1 cellular context compared by ENCODE assay signal in the genomic region with DNA sequence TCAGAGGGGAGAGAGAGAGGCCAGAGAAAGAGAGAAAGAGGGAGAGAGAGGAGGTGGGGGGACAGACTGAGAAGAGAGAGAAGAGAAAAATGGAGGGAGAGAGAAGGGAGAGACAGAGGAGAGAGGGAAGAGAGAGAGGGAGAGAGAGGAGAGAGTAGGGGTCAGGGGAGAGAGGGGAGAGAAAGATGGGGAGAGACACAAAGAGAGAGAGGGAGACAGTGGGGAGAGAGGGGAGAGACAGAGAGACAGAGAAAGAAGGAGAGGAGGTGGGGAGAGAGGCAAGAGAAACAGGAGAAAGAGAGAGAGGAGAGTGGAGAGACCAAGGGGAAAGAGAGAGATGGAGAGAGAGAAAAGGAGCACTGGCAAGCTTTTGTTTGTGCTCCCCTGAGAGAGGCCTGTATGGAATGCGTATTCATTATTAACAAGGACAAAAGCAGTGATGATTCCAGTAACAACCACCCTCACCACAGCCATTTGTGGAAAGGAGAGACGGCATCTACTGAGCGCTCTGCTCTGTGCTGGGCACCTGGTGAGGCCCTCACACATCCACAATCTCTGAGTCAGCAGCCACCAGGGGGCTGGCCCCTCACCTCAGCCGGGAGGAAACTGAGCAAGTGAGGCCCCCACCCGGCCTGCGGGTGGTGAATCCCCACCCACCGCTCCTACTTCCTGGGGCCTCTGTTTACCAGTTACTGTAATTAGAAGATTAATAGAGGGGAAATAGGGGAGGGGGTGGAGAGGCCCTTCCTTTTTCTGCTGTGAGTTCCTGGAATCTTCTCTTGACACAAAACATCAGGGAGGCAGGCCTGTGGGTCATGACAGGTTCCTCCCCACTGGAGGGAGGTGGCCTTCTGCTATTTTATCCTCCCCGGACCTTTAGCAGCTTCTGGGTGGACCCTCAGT.
TF ChIP-seq lines count a peak whose summit lies in the region.

No MANE protein-coding gene starts in this region.

TF ChIP-seq in K562, 482 proteins besides CTCF, POLR2A, EP300 and RAD21 (continued from another document and continues in another):
- TF ChIP-seq ZNF253 (CRISPR knock-in tag; conservative IDR thresholded peaks at IDR 0.05) (no peak), MAZ (CRISPR knock-in tag; conservative IDR thresholded peaks at IDR 0.05 in 1 of 2, IDR thresholded peaks at IDR 0.05 in 1 of 2) (peak in 1 of 2 experiments; percentile 56; a peak in 2 of 4 replicates), GTF2F1 (IDR thresholded peaks at IDR 0.05; ENCODE audit: low read depth, low read length) (no peak), KDM4B (IDR thresholded peaks at IDR 0.05; ENCODE audit: borderline replicate concordance in 2 of 2, low read depth in 1 of 2) (no peak), RBM15 (IDR thresholded peaks at IDR 0.05; ENCODE audit: insufficient read depth, low read length) (no peak), ZNF263 (CRISPR knock-in tag; IDR thresholded peaks at IDR 0.05; ENCODE audit: borderline replicate concordance) (0 out of 2 replicates have a peak, but pooled peaks have one; percentile 19), ZNF197 (CRISPR knock-in tag; IDR thresholded peaks at IDR 0.05; ENCODE audit: low read depth) (no peak), BHLHE40 (IDR thresholded peaks at IDR 0.05; ENCODE audit: low read length) (no peak), TCF3 (CRISPR knock-in tag; IDR thresholded peaks at IDR 0.05) (0 out of 2 replicates have a peak, but pooled peaks have one; percentile 5), POLR3G (IDR thresholded peaks at IDR 0.05; ENCODE audit: extremely low read depth, insufficient read length, insufficient replicate concordance) (no peak), HNRNPK (IDR thresholded peaks at IDR 0.05; ENCODE audit: low read depth, low read length, poor library complexity, severe bottlenecking) (no peak), KHSRP (IDR thresholded peaks at IDR 0.05) (no peak), MYNN (IDR thresholded peaks at IDR 0.05) (no peak), MYNN (CRISPR knock-in tag; IDR thresholded peaks at IDR 0.05) (no peak), TAF7 (tag; IDR thresholded peaks at IDR 0.05) (no peak; the same call in 1 of the 2 replicates), ZNF561 (CRISPR knock-in tag; conservative IDR thresholded peaks at IDR 0.05) (no peak), ZNF224 (CRISPR knock-in tag; IDR thresholded peaks at IDR 0.05) (no peak), MTA2 (IDR thresholded peaks at IDR 0.05; ENCODE audit: low read depth) (peak; percentile 62), ZNF41 (CRISPR knock-in tag; conservative IDR thresholded peaks at IDR 0.05) (no peak), CHCHD3 (CRISPR knock-in tag; IDR thresholded peaks at IDR 0.05) (no peak), MBD2 (IDR thresholded peaks at IDR 0.05; ENCODE audit: borderline replicate concordance, low read depth) (no peak), ZNF707 (CRISPR knock-in tag; conservative IDR thresholded peaks at IDR 0.05) (no peak), NFATC3 (IDR thresholded peaks at IDR 0.05) (peak; percentile 56; the same call in 1 of the 2 replicates), HMG20A (CRISPR knock-in tag; conservative IDR thresholded peaks at IDR 0.05) (no peak), DMBX1 (CRISPR knock-in tag; IDR thresholded peaks at IDR 0.05; ENCODE audit: borderline replicate concordance) (peak; percentile 28; the same call in 1 of the 2 replicates), CAMTA2 (CRISPR knock-in tag; conservative IDR thresholded peaks at IDR 0.05) (no peak), STAG1 (CRISPR knock-in tag; IDR thresholded peaks at IDR 0.05; ENCODE audit: borderline replicate concordance) (no peak), ARID1B (IDR thresholded peaks at IDR 0.05) (no peak), TCF7L2 (IDR thresholded peaks at IDR 0.05; ENCODE audit: low read depth, low read length) (no peak), KLF6 (CRISPR knock-in tag; IDR thresholded peaks at IDR 0.05; ENCODE audit: borderline replicate concordance) (no peak), ZNF695 (CRISPR knock-in tag; IDR thresholded peaks at IDR 0.05) (no peak), CBFA2T2 (conservative IDR thresholded peaks at IDR 0.05) (no peak), FOXK1 (CRISPR knock-in tag; IDR thresholded peaks at IDR 0.05; ENCODE audit: borderline replicate concordance) (no peak), GTF2A2 (tag; IDR thresholded peaks at IDR 0.05) (no peak), MCM3 (IDR thresholded peaks at IDR 0.05) (no peak), MIER1 (IDR thresholded peaks at IDR 0.05; ENCODE audit: low read depth) (peak; percentile 41; the same call in 1 of the 2 replicates), HNRNPUL1 (IDR thresholded peaks at IDR 0.05; ENCODE audit: low read length) (no peak), CBX1 (IDR thresholded peaks at IDR 0.05; ENCODE audit: low read depth) (no peak), TEAD4 (IDR thresholded peaks at IDR 0.05; ENCODE audit: low read length) (no peak), TEAD4 (CRISPR knock-in tag; IDR thresholded peaks at IDR 0.05; ENCODE audit: borderline replicate concordance) (no peak), EP400 (IDR thresholded peaks at IDR 0.05) (0 out of 2 replicates have a peak, but pooled peaks have one; percentile 16), YY1 (IDR thresholded peaks at IDR 0.05; ENCODE audit: borderline replicate concordance in 1 of 3, control insufficient read depth in 1 of 3, extremely low read depth in 1 of 3, insufficient read depth in 3 of 3, insufficient read length in 1 of 3, insufficient replicate concordance in 2 of 3, low read depth in 1 of 3, low read length in 2 of 3) (no peak), HIVEP1 (CRISPR knock-in tag; IDR thresholded peaks at IDR 0.05) (no peak), ZNF143 (CRISPR knock-in tag; IDR thresholded peaks at IDR 0.05) (no peak), ZFP36 (IDR thresholded peaks at IDR 0.05; ENCODE audit: low read depth, low read length, partially characterized antibody) (no peak)
- TF ChIP-seq, protein P1, sequence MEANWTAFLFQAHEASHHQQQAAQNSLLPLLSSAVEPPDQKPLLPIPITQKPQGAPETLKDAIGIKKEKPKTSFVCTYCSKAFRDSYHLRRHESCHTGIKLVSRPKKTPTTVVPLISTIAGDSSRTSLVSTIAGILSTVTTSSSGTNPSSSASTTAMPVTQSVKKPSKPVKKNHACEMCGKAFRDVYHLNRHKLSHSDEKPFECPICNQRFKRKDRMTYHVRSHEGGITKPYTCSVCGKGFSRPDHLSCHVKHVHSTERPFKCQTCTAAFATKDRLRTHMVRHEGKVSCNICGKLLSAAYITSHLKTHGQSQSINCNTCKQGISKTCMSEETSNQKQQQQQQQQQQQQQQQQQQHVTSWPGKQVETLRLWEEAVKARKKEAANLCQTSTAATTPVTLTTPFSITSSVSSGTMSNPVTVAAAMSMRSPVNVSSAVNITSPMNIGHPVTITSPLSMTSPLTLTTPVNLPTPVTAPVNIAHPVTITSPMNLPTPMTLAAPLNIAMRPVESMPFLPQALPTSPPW (CRISPR knock-in tag; IDR thresholded peaks at IDR 0.05) = no peak; the same call in 1 of the 2 replicates
- TF ChIP-seq, protein P2, sequence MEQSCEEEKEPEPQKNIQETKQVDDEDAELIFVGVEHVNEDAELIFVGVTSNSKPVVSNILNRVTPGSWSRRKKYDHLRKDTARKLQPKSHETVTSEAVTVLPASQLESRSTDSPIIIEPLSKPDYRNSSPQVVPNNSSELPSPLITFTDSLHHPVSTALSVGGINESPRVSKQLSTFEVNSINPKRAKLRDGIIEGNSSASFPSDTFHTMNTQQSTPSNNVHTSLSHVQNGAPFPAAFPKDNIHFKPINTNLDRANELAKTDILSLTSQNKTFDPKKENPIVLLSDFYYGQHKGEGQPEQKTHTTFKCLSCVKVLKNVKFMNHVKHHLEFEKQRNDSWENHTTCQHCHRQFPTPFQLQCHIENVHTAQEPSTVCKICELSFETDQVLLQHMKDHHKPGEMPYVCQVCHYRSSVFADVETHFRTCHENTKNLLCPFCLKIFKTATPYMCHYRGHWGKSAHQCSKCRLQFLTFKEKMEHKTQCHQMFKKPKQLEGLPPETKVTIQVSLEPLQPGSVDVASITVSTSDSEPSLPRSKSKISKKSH (CRISPR knock-in tag; IDR thresholded peaks at IDR 0.05) = no peak
- TF ChIP-seq, protein P3, sequence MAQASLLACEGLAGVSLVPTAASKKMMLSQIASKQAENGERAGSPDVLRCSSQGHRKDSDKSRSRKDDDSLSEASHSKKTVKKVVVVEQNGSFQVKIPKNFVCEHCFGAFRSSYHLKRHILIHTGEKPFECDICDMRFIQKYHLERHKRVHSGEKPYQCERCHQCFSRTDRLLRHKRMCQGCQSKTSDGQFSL (CRISPR knock-in tag; IDR thresholded peaks at IDR 0.05) = no peak
- TF ChIP-seq, protein P3 (tag; IDR thresholded peaks at IDR 0.05) = no peak
- TF ChIP-seq, protein P4, sequence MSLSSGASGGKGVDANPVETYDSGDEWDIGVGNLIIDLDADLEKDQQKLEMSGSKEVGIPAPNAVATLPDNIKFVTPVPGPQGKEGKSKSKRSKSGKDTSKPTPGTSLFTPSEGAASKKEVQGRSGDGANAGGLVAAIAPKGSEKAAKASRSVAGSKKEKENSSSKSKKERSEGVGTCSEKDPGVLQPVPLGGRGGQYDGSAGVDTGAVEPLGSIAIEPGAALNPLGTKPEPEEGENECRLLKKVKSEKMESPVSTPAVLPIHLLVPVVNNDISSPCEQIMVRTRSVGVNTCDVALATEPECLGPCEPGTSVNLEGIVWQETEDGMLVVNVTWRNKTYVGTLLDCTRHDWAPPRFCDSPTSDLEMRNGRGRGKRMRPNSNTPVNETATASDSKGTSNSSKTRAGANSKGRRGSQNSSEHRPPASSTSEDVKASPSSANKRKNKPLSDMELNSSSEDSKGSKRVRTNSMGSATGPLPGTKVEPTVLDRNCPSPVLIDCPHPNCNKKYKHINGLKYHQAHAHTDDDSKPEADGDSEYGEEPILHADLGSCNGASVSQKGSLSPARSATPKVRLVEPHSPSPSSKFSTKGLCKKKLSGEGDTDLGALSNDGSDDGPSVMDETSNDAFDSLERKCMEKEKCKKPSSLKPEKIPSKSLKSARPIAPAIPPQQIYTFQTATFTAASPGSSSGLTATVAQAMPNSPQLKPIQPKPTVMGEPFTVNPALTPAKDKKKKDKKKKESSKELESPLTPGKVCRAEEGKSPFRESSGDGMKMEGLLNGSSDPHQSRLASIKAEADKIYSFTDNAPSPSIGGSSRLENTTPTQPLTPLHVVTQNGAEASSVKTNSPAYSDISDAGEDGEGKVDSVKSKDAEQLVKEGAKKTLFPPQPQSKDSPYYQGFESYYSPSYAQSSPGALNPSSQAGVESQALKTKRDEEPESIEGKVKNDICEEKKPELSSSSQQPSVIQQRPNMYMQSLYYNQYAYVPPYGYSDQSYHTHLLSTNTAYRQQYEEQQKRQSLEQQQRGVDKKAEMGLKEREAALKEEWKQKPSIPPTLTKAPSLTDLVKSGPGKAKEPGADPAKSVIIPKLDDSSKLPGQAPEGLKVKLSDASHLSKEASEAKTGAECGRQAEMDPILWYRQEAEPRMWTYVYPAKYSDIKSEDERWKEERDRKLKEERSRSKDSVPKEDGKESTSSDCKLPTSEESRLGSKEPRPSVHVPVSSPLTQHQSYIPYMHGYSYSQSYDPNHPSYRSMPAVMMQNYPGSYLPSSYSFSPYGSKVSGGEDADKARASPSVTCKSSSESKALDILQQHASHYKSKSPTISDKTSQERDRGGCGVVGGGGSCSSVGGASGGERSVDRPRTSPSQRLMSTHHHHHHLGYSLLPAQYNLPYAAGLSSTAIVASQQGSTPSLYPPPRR (CRISPR knock-in tag; IDR thresholded peaks at IDR 0.05; ENCODE audit: borderline replicate concordance) = no peak
- TF ChIP-seq, protein P5, sequence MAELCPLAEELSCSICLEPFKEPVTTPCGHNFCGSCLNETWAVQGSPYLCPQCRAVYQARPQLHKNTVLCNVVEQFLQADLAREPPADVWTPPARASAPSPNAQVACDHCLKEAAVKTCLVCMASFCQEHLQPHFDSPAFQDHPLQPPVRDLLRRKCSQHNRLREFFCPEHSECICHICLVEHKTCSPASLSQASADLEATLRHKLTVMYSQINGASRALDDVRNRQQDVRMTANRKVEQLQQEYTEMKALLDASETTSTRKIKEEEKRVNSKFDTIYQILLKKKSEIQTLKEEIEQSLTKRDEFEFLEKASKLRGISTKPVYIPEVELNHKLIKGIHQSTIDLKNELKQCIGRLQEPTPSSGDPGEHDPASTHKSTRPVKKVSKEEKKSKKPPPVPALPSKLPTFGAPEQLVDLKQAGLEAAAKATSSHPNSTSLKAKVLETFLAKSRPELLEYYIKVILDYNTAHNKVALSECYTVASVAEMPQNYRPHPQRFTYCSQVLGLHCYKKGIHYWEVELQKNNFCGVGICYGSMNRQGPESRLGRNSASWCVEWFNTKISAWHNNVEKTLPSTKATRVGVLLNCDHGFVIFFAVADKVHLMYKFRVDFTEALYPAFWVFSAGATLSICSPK (IDR thresholded peaks at IDR 0.05; ENCODE audit: borderline replicate concordance) = no peak
- TF ChIP-seq, protein P6, sequence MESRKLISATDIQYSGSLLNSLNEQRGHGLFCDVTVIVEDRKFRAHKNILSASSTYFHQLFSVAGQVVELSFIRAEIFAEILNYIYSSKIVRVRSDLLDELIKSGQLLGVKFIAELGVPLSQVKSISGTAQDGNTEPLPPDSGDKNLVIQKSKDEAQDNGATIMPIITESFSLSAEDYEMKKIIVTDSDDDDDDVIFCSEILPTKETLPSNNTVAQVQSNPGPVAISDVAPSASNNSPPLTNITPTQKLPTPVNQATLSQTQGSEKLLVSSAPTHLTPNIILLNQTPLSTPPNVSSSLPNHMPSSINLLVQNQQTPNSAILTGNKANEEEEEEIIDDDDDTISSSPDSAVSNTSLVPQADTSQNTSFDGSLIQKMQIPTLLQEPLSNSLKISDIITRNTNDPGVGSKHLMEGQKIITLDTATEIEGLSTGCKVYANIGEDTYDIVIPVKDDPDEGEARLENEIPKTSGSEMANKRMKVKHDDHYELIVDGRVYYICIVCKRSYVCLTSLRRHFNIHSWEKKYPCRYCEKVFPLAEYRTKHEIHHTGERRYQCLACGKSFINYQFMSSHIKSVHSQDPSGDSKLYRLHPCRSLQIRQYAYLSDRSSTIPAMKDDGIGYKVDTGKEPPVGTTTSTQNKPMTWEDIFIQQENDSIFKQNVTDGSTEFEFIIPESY (CRISPR knock-in tag; IDR thresholded peaks at IDR 0.05) = no peak
- TF ChIP-seq, protein P7, sequence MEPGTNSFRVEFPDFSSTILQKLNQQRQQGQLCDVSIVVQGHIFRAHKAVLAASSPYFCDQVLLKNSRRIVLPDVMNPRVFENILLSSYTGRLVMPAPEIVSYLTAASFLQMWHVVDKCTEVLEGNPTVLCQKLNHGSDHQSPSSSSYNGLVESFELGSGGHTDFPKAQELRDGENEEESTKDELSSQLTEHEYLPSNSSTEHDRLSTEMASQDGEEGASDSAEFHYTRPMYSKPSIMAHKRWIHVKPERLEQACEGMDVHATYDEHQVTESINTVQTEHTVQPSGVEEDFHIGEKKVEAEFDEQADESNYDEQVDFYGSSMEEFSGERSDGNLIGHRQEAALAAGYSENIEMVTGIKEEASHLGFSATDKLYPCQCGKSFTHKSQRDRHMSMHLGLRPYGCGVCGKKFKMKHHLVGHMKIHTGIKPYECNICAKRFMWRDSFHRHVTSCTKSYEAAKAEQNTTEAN (CRISPR knock-in tag; IDR thresholded peaks at IDR 0.05) = no peak
- TF ChIP-seq, protein P8, sequence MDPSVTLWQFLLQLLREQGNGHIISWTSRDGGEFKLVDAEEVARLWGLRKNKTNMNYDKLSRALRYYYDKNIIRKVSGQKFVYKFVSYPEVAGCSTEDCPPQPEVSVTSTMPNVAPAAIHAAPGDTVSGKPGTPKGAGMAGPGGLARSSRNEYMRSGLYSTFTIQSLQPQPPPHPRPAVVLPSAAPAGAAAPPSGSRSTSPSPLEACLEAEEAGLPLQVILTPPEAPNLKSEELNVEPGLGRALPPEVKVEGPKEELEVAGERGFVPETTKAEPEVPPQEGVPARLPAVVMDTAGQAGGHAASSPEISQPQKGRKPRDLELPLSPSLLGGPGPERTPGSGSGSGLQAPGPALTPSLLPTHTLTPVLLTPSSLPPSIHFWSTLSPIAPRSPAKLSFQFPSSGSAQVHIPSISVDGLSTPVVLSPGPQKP (CRISPR knock-in tag; IDR thresholded peaks at IDR 0.05) = no peak
